ENCODE assay signal across 8 cellular contexts in the genomic region with DNA sequence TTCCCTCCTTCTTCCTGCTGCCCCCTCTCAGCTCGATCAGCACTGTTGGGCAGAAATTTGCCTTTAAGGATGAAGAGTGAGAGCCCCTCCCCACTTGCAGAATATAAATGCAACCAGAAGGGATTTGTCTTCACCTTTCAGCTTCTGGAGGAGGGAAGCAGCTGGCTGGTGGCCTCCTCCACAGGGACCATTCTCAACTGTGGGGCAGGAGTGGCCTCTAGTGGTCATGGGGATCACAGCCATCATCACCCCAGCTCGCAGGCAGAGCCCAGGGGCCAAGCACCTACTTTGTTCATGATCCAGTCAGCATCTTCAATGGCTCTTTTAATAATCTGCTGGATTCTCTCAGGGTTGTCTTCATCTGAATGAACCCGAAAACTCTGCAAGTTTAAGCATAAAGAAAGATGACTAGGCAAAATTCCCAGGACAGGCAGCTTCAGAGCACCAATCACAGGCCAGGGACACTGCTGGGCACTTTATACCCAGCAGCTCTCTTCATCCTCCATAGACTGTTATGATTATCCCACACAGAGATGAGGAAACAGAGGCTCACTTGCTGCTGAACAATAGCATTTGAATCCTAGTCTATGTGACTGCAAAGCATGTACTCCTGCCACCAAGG. TPM values are rescaled to one million over a fixed set of nuclear protein-coding genes. Genes with fewer than 3 reads are reported as not detected.
DNase-seq lines count a peak whose midpoint lies in the region; ATAC-seq and TF ChIP-seq lines count a peak whose summit lies in the region.

No MANE protein-coding gene starts in this region.

- no peak overlapping the region for H3K27ac ChIP-seq in GM23338 (ENCODE audit: low read depth)
- H3K27ac ChIP-seq in WERI-Rb-1: no peak overlapping the region

- no peaks in the 10 kb centered on the region for H3K9me2 ChIP-seq in GM23338 (ENCODE audit: insufficient read depth)

- H4K20me1 ChIP-seq in GM23338 (replicated peaks; ENCODE audit: insufficient read depth): no peaks in the 10 kb centered on the region

- H3K27ac Mint-ChIP-seq in GM23338: no peak overlapping the region; the same call in 1 of the 2 replicates
- no peak overlapping the region for H3K27ac Mint-ChIP-seq in MCF 10A (ENCODE audit: low read depth, unreplicated experiment)
- H3K27ac Mint-ChIP-seq in immature natural killer cell: no peak overlapping the region

- H3K4me3 ChIP-seq in GM23338: no peak overlapping the region
- no peak overlapping the region for H3K4me3 ChIP-seq in WERI-Rb-1 (ENCODE audit: low read depth, low read length)

- H3K4me3 Mint-ChIP-seq in GM23338 (no peak overlapping the region), MCF 10A (ENCODE audit: unreplicated experiment) (no peak overlapping the region), immature natural killer cell (no peak overlapping the region)

- H3K9me3 Mint-ChIP-seq in GM23338 (no peaks in the 10 kb centered on the region; the same call in 2 of the 3 replicates), MCF 10A (ENCODE audit: unreplicated experiment) (no peaks in the 10 kb centered on the region), immature natural killer cell (peaks cover 0 to 2% (median 0%) of the 10 kb centered on the region in 6 donors)

- BruUV-seq in MCF 10A (replicated peaks; lab: Mats Ljungman, UMichigan): no TSS peak

- POLR2A ChIA-PET in MCF 10A (lab: Yijun Ruan, JAX): interaction anchor here (0.9 to 4.5 kb wide), 4 partner anchors 75 to 120 kb away, joined by 3 to 24 read pairs (median 4); no protein-coding TSS in a partner anchor

- H3F3A ChIP-seq in GM23338 (replicated peaks; ENCODE audit: low read depth): no peaks in the 10 kb centered on the region

- intact Hi-C loops in MCF 10A (cut with micrococcal nuclease): loop anchor here (1.0 kb wide), 4 partner anchors 75 to 226 kb away; no protein-coding TSS in a partner anchor

- no peaks in the 10 kb centered on the region for H3K27me3 ChIP-seq in GM23338 (ENCODE audit: insufficient read depth)
- H3K27me3 ChIP-seq in WERI-Rb-1 (ENCODE audit: insufficient read depth, low read depth, severe bottlenecking): no peaks in the 10 kb centered on the region

- H3K27me3 Mint-ChIP-seq in GM23338 (ENCODE audit: insufficient read depth, low read depth, poor library complexity) (peaks cover 11% of the 10 kb centered on the region), MCF 10A (ENCODE audit: insufficient read depth, unreplicated experiment) (no peaks in the 10 kb centered on the region), immature natural killer cell (ENCODE audit: low read depth in 3 of 3) (peaks cover 0 to 3% (median 3%) of the 10 kb centered on the region in 3 donors)

- no peaks in the 10 kb centered on the region for H3K79me2 ChIP-seq in GM23338 (replicated peaks; ENCODE audit: insufficient read depth)

- ATAC-seq in GM23338 (peak; percentile 97), HG03565 (IDR thresholded peaks at IDR 0.05; ENCODE audit: unreplicated experiment) (no peak)

- H3K4me2 ChIP-seq in GM23338: no peak overlapping the region

- TF ChIP-seq CTCF in GM23338 (conservative IDR thresholded peaks at IDR 0.05; ENCODE audit: low read depth in 2 of 2): peak; percentile 89 to 96
- TF ChIP-seq CTCF in WERI-Rb-1 (IDR thresholded peaks at IDR 0.05; ENCODE audit: low read depth, low read length): peak; percentile 93
- TF ChIP-seq CTCF in MCF 10A (IDR thresholded peaks at IDR 0.05; ENCODE audit: unreplicated experiment): peak; percentile 89

- peaks cover 15% of the 10 kb centered on the region for H3K4me1 Mint-ChIP-seq in GM23338
- no peaks in the 10 kb centered on the region for H3K4me1 Mint-ChIP-seq in MCF 10A (ENCODE audit: insufficient read depth, unreplicated experiment)
- H3K4me1 Mint-ChIP-seq in immature natural killer cell: no peaks in the 10 kb centered on the region

- no peaks in the 10 kb centered on the region for H3K9me3 ChIP-seq in WERI-Rb-1 (ENCODE audit: severe bottlenecking)

- DNase-seq in CMK (ENCODE audit: low read depth) (peak; percentile 27), GM23338 (ENCODE audit: low spot score) (peak; percentile 85), NCI-H2107 treated with DMSO at 0.1 percent for 48 hours (lab: John Stamatoyannopoulos, UW; ENCODE audit: unreplicated experiment) (peak; percentile 69), WERI-Rb-1 (peak; percentile 86), MCF 10A (ENCODE audit: unreplicated experiment) (peak; percentile 77), immature natural killer cell (peak; percentile 57 to 62 (median 60))
- DNase-seq in stimulated activated CD4-positive, alpha-beta T cell treated with anti-CD3 and anti-CD28 coated beads, Interleukin-1b, Interleukin-23, amount 100 ng/mL, for 4 hours (ENCODE audit: low read depth in 2 of 2): peak; percentile 50 to 51

- H3K4me1 ChIP-seq in GM23338 (ENCODE audit: insufficient read depth): no peaks in the 10 kb centered on the region

- CTCF ChIA-PET in MCF 10A (lab: Yijun Ruan, JAX): interaction anchor here (0.6 to 14.1 kb wide), 46 partner anchors 8 to 295 kb away, joined by 3 to 445 read pairs (median 4); a partner anchor contains a TSS

- no peak overlapping the region; the same call in 1 of the 2 replicates for H2AFZ ChIP-seq in GM23338

- H3K36me3 ChIP-seq in GM23338 (ENCODE audit: insufficient read depth) (no peaks in the 10 kb centered on the region), WERI-Rb-1 (no peaks in the 10 kb centered on the region)

- H3K36me3 Mint-ChIP-seq in GM23338 (ENCODE audit: low read depth): no peaks in the 10 kb centered on the region; the same call in 2 of the 3 replicates
- peaks cover 5% of the 10 kb centered on the region for H3K36me3 Mint-ChIP-seq in MCF 10A (ENCODE audit: insufficient read depth, unreplicated experiment)
- H3K36me3 Mint-ChIP-seq in immature natural killer cell: peaks cover 0 to 10% (median 7%) of the 10 kb centered on the region in 3 donors

TF ChIP-seq in GM23338, 12 proteins besides CTCF, POLR2A, EP300 and RAD21:
- TF ChIP-seq ZNF331 (CRISPR knock-in tag; IDR thresholded peaks at IDR 0.05; ENCODE audit: low read depth): no peak
- TF ChIP-seq JUNB (IDR thresholded peaks at IDR 0.05; ENCODE audit: unreplicated experiment): no peak
- TF ChIP-seq, protein P1, sequence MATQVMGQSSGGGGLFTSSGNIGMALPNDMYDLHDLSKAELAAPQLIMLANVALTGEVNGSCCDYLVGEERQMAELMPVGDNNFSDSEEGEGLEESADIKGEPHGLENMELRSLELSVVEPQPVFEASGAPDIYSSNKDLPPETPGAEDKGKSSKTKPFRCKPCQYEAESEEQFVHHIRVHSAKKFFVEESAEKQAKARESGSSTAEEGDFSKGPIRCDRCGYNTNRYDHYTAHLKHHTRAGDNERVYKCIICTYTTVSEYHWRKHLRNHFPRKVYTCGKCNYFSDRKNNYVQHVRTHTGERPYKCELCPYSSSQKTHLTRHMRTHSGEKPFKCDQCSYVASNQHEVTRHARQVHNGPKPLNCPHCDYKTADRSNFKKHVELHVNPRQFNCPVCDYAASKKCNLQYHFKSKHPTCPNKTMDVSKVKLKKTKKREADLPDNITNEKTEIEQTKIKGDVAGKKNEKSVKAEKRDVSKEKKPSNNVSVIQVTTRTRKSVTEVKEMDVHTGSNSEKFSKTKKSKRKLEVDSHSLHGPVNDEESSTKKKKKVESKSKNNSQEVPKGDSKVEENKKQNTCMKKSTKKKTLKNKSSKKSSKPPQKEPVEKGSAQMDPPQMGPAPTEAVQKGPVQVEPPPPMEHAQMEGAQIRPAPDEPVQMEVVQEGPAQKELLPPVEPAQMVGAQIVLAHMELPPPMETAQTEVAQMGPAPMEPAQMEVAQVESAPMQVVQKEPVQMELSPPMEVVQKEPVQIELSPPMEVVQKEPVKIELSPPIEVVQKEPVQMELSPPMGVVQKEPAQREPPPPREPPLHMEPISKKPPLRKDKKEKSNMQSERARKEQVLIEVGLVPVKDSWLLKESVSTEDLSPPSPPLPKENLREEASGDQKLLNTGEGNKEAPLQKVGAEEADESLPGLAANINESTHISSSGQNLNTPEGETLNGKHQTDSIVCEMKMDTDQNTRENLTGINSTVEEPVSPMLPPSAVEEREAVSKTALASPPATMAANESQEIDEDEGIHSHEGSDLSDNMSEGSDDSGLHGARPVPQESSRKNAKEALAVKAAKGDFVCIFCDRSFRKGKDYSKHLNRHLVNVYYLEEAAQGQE (IDR thresholded peaks at IDR 0.05; ENCODE audit: unreplicated experiment): no peak
- no peak for TF ChIP-seq POLR2AphosphoS5 (IDR thresholded peaks at IDR 0.05; ENCODE audit: low read depth)

RNA-seq across cellular contexts. Expression of a gene that starts 13.1 kb away (rescaled TPM):
- 4.7 and 9.8 TPM in 2 replicates for total RNA-seq in GM23338 (2014; rRNA removed; shearing (Covaris generic))
- 6.2 and 6.3 TPM in 2 replicates for polyA plus RNA-seq in GM23338 (2016; fragmentation: Nextera tagmentation; extraction: Ambion mirVana)
- 6.4 and 7.4 TPM in 2 replicates for total RNA-seq in MCF 10A (2022)
- 10 to 100 TPM in 2 of 3 donors, 1 to 10 TPM in 1; 9.2 to 11.1 (median 10.3) TPM for polyA plus RNA-seq in immature natural killer cell

Comparison
In these comparisons a context has a peak if more than half of its experiments do, and no peak if none do; other contexts are left out.
1. DNase-seq: peak in every context shown above with its lines; median percentile 86 in WERI-Rb-1; 85 in GM23338; 77 in MCF 10A; 69 in NCI-H2107 treated with DMSO at 0.1 percent for 48 hours; 60 in immature natural killer cell; 50 in stimulated activated CD4-positive, alpha-beta T cell treated with anti-CD3 and anti-CD28 coated beads, Interleukin-1b, Interleukin-23, amount 100 ng/mL, for 4 hours; 27 in CMK.